7 cellular contexts compared by ENCODE assay signal in the genomic region with DNA sequence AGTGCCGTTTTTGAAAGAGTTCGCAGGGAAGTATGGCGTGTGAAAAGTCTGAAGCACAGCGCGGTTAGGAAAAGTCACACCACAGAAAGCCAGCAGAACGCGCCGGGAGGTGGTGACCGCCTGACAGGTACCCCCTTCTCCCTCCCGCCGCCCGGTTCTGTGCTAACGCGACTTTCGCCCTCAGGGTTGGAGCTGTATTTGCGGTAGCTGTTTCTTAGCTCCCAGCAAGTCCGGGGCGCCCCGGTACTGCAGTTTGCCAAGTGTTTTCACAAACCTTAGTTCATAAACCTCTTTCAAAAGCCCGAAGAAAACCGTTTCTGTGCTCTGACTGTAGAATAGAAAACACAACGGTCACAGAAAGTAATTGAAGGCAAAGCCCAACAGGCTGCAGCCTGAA. TPM values are rescaled to one million over a fixed set of nuclear protein-coding genes. Genes with fewer than 3 reads are reported as not detected.
DNase-seq lines count a peak whose midpoint lies in the region; ATAC-seq and TF ChIP-seq lines count a peak whose summit lies in the region.

No MANE protein-coding gene starts in this region.

- no peaks in the 10 kb centered on the region for H3K9me2 ChIP-seq in HCT116 (ENCODE audit: insufficient read depth)

- H3K9ac ChIP-seq in HCT116 (ENCODE audit: low read length), result peak overlapping the region; percentile 63

- no peaks in the 10 kb centered on the region for H4K20me1 ChIP-seq in HCT116 (ENCODE audit: insufficient read depth)

- intact Hi-C loops in HCT116 (cut with micrococcal nuclease), result loop anchor here (5.0 kb wide), 1 partner anchor 151 kb away; the partner anchor contains the start of gene RIOX2
- intact Hi-C loops in uterus (cut with DNase I; ENCODE audit: low total_unique reads), result no loop called here

- BruUV-seq in HCT116 (replicated peaks; lab: Mats Ljungman, UMichigan), result no TSS peak

- H3K79me2 ChIP-seq in HCT116 (ENCODE audit: insufficient read depth, low read length), result peaks cover 8% of the 10 kb centered on the region; the same call in 1 of the 2 replicates

- DNase-seq in HCT116 (ENCODE audit: low read depth, low spot score) (no peak), MV-4-11 (lab: John Stamatoyannopoulos, UW) (peak; percentile 56), activated T-cell treated with anti-CD3 and anti-CD28 coated beads for 48 hours (ENCODE audit: low read depth) (peak; percentile 36), fibroblast of pulmonary artery (ENCODE audit: low read depth) (peak; percentile 57), uterus (peak in 1 of 2 donors; percentile 43)

- ATAC-seq in GM18505 (IDR thresholded peaks at IDR 0.05; ENCODE audit: unreplicated experiment) (peak; percentile 52), HCT116 (peak; percentile 27)

- TF ChIP-seq RAD21 in HCT116 (IDR thresholded peaks at IDR 0.05; ENCODE audit: low read depth), result no peak

- H3K9me3 ChIP-seq in HCT116 (ENCODE audit: control insufficient read depth in 1 of 2, insufficient read depth in 1 of 2, low read depth in 1 of 2, low read length in 2 of 2) (no peaks in the 10 kb centered on the region), neuron (ENCODE audit: low read length) (no peaks in the 10 kb centered on the region), uterus (no peaks in the 10 kb centered on the region)

- H3K27me3 ChIP-seq in HCT116 (ENCODE audit: insufficient read depth, low read length), result no peaks in the 10 kb centered on the region
- no peaks in the 10 kb centered on the region for H3K27me3 ChIP-seq in neuron (ENCODE audit: insufficient read depth, low read length)
- no peaks in the 10 kb centered on the region for H3K27me3 ChIP-seq in uterus

- H3K4me1 ChIP-seq in HCT116 (ENCODE audit: control insufficient read depth in 1 of 2, insufficient read depth in 2 of 2, low read length in 2 of 2), result peaks cover 7 to 9% of the 10 kb centered on the region in 2 experiments; a peak in 3 of 4 replicates
- H3K4me1 ChIP-seq in neuron (ENCODE audit: insufficient read depth, low read length), result peaks cover 24% of the 10 kb centered on the region
- no peaks in the 10 kb centered on the region for H3K4me1 ChIP-seq in uterus

- RAD21 ChIA-PET in HCT116 (lab: Charles Lee; ENCODE audit: low non-redundant PET in 1 of 2, low total read pairs in 2 of 2, uncharacterized antibody in 2 of 2, unreplicated experiment in 2 of 2), result no interaction called here

- POLR2A ChIA-PET in HCT116 (lab: Charles Lee), result interaction anchor here (1.0 kb wide), 1 partner anchor 8 kb away, joined by 3 read pairs; no protein-coding TSS in a partner anchor

- H3K36me3 ChIP-seq in HCT116 (ENCODE audit: control insufficient read depth in 1 of 2, insufficient read depth in 2 of 2, low read length in 2 of 2) (no peaks in the 10 kb centered on the region), neuron (ENCODE audit: insufficient read depth, low read length) (no peaks in the 10 kb centered on the region), uterus (no peaks in the 10 kb centered on the region)

- H3K4me2 ChIP-seq in HCT116 (ENCODE audit: low read length), result peak overlapping the region; percentile 84

- H3K4me3 ChIP-seq in HCT116 (replicated peaks in 1 of 2; ENCODE audit: low read depth in 1 of 2, low read length in 2 of 2) (peak overlapping the region; percentile 70 to 75), fibroblast of pulmonary artery (replicated peaks; ENCODE audit: low read depth, low read length) (peak overlapping the region; percentile 81), neuron (ENCODE audit: low read length) (peak overlapping the region; percentile 80), uterus (peak overlapping the region; percentile 80 to 83)

- no peak overlapping the region; the same call in 1 of the 2 replicates for H3K27ac ChIP-seq in HCT116 (ENCODE audit: low read depth, low read length)
- H3K27ac ChIP-seq in uterus, result peak overlapping the region; percentile 92

- CTCF ChIA-PET in HCT116 (lab: Charles Lee), result no interaction called here

- TF ChIP-seq POLR2A in GM18505 (IDR thresholded peaks at IDR 0.05; ENCODE audit: borderline replicate concordance, extremely low read depth, insufficient read depth, insufficient read length) (no peak), HCT116 (IDR thresholded peaks at IDR 0.05; ENCODE audit: borderline replicate concordance, extremely low read depth, insufficient read depth, insufficient read length) (no peak), uterus (IDR thresholded peaks at IDR 0.05) (no peak)

- no peak for TF ChIP-seq CTCF in HCT116 (IDR thresholded peaks at IDR 0.05 in 2 of 3, conservative IDR thresholded peaks at IDR 0.05 in 1 of 3; ENCODE audit: borderline replicate concordance in 1 of 3, insufficient read depth in 1 of 3, low read depth in 2 of 3, low read length in 2 of 3)
- no peak for TF ChIP-seq CTCF in fibroblast of pulmonary artery (IDR thresholded peaks at IDR 0.05; ENCODE audit: low read length, missing control alignments)
- peak in 1 of 4 experiments; percentile 4 for TF ChIP-seq CTCF in uterus (IDR thresholded peaks at IDR 0.05)

- H2AFZ ChIP-seq in HCT116 (ENCODE audit: low read depth, low read length, poor library complexity, severe bottlenecking), result peak overlapping the region; percentile 87
- H2AFZ ChIP-seq in neuron (ENCODE audit: low read depth, low read length), result peak overlapping the region; percentile 100

TF ChIP-seq in HCT116, 20 proteins besides CTCF, POLR2A, EP300 and RAD21:
- TF ChIP-seq, protein P1, sequence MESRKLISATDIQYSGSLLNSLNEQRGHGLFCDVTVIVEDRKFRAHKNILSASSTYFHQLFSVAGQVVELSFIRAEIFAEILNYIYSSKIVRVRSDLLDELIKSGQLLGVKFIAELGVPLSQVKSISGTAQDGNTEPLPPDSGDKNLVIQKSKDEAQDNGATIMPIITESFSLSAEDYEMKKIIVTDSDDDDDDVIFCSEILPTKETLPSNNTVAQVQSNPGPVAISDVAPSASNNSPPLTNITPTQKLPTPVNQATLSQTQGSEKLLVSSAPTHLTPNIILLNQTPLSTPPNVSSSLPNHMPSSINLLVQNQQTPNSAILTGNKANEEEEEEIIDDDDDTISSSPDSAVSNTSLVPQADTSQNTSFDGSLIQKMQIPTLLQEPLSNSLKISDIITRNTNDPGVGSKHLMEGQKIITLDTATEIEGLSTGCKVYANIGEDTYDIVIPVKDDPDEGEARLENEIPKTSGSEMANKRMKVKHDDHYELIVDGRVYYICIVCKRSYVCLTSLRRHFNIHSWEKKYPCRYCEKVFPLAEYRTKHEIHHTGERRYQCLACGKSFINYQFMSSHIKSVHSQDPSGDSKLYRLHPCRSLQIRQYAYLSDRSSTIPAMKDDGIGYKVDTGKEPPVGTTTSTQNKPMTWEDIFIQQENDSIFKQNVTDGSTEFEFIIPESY (IDR thresholded peaks at IDR 0.05; ENCODE audit: extremely low read depth, insufficient replicate concordance, low read length), result no peak
- TF ChIP-seq, protein P2, sequence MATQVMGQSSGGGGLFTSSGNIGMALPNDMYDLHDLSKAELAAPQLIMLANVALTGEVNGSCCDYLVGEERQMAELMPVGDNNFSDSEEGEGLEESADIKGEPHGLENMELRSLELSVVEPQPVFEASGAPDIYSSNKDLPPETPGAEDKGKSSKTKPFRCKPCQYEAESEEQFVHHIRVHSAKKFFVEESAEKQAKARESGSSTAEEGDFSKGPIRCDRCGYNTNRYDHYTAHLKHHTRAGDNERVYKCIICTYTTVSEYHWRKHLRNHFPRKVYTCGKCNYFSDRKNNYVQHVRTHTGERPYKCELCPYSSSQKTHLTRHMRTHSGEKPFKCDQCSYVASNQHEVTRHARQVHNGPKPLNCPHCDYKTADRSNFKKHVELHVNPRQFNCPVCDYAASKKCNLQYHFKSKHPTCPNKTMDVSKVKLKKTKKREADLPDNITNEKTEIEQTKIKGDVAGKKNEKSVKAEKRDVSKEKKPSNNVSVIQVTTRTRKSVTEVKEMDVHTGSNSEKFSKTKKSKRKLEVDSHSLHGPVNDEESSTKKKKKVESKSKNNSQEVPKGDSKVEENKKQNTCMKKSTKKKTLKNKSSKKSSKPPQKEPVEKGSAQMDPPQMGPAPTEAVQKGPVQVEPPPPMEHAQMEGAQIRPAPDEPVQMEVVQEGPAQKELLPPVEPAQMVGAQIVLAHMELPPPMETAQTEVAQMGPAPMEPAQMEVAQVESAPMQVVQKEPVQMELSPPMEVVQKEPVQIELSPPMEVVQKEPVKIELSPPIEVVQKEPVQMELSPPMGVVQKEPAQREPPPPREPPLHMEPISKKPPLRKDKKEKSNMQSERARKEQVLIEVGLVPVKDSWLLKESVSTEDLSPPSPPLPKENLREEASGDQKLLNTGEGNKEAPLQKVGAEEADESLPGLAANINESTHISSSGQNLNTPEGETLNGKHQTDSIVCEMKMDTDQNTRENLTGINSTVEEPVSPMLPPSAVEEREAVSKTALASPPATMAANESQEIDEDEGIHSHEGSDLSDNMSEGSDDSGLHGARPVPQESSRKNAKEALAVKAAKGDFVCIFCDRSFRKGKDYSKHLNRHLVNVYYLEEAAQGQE (IDR thresholded peaks at IDR 0.05; ENCODE audit: low read depth), result no peak
- TF ChIP-seq EZH2 (IDR thresholded peaks at IDR 0.05), result no peak

RNA-seq across cellular contexts. Expression of gene CRYBG3, which starts 0.4 kb away (rescaled TPM):
- total RNA-seq in HCT116 (2021; ENCODE audit: unreplicated experiment) (7.5 TPM), uterus (10 to 100 TPM; 17.4 to 41.5 (median 38.1) TPM)
- 3.8 and 4.7 TPM in 2 replicates for polyA plus RNA-seq in HCT116 (2012)

RNA-seq across cellular contexts. Expression of gene ARL6, which starts 56.9 kb away (rescaled TPM):
- total RNA-seq in HCT116 (2021; ENCODE audit: unreplicated experiment) (2.9 TPM), uterus (10 to 100 TPM; 14.6 to 42.5 (median 19.7) TPM)
- 0.80 and 1.4 TPM in 2 replicates for polyA plus RNA-seq in HCT116 (2012)
